Comparison of ENCODE assay signal across 1 cellular context in genomic region chr20:408843-409696, GRCh38.
TF ChIP-seq lines count a peak whose summit lies in the region.

No MANE protein-coding gene starts in this region.

TF ChIP-seq in HepG2, 621 proteins besides CTCF, POLR2A, EP300 and RAD21 (continued from another document and continues in another):
- peak; percentile 20; the same call in 1 of the 2 replicates for TF ChIP-seq PRDM10 (CRISPR knock-in tag; IDR thresholded peaks at IDR 0.05; ENCODE audit: low read depth)
- peak; percentile 59 for TF ChIP-seq ZNF687 (CRISPR knock-in tag; IDR thresholded peaks at IDR 0.05)
- no peak for TF ChIP-seq U2AF2 (IDR thresholded peaks at IDR 0.05; ENCODE audit: low read depth, low read length)
- peak; percentile 76; the same call in 1 of the 2 replicates for TF ChIP-seq ZNF607 (CRISPR knock-in tag; IDR thresholded peaks at IDR 0.05; ENCODE audit: borderline replicate concordance)
- no peak for TF ChIP-seq ZNF121 (CRISPR knock-in tag; IDR thresholded peaks at IDR 0.05)
- TF ChIP-seq RARA (CRISPR knock-in tag; IDR thresholded peaks at IDR 0.05), result no peak
- no peak for TF ChIP-seq ZFYVE20 (CRISPR knock-in tag; IDR thresholded peaks at IDR 0.05; ENCODE audit: borderline replicate concordance, low read depth)
- no peak for TF ChIP-seq HNRNPL (IDR thresholded peaks at IDR 0.05; ENCODE audit: low read depth, low read length)
- TF ChIP-seq THAP7 (CRISPR knock-in tag; IDR thresholded peaks at IDR 0.05), result 0 out of 2 replicates have a peak, but pooled peaks have one; percentile 19
- TF ChIP-seq ZNF350 (CRISPR knock-in tag; IDR thresholded peaks at IDR 0.05; ENCODE audit: borderline replicate concordance, low read depth), result no peak
- TF ChIP-seq SMAD9 (CRISPR knock-in tag; IDR thresholded peaks at IDR 0.05), result no peak
- no peak for TF ChIP-seq ZNF546 (CRISPR knock-in tag; conservative IDR thresholded peaks at IDR 0.05)
- TF ChIP-seq SPEN (CRISPR knock-in tag; IDR thresholded peaks at IDR 0.05; ENCODE audit: low read depth), result peak; percentile 19; the same call in 1 of the 2 replicates
- 0 out of 2 replicates have a peak, but pooled peaks have one; percentile 21 for TF ChIP-seq FLYWCH1 (CRISPR knock-in tag; IDR thresholded peaks at IDR 0.05)
- no peak for TF ChIP-seq ZNF552 (CRISPR knock-in tag; IDR thresholded peaks at IDR 0.05; ENCODE audit: borderline replicate concordance)
- TF ChIP-seq BRD4 (CRISPR knock-in tag; IDR thresholded peaks at IDR 0.05), result no peak; the same call in 1 of the 2 replicates
- no peak for TF ChIP-seq MZF1 (CRISPR knock-in tag; IDR thresholded peaks at IDR 0.05; ENCODE audit: borderline replicate concordance)
- TF ChIP-seq ZSCAN29 (CRISPR knock-in tag; conservative IDR thresholded peaks at IDR 0.05), result peak; percentile 90
- TF ChIP-seq ZNF24 (IDR thresholded peaks at IDR 0.05), result no peak
- no peak for TF ChIP-seq REL (CRISPR knock-in tag; conservative IDR thresholded peaks at IDR 0.05)
- 0 out of 2 replicates have a peak, but pooled peaks have one; percentile 32 for TF ChIP-seq GTF3A (CRISPR knock-in tag; conservative IDR thresholded peaks at IDR 0.05)
- no peak for TF ChIP-seq ZNF652 (CRISPR knock-in tag; IDR thresholded peaks at IDR 0.05; ENCODE audit: borderline replicate concordance, low read depth)
- TF ChIP-seq ZBTB37 (CRISPR knock-in tag; IDR thresholded peaks at IDR 0.05), result peak; percentile 46; the same call in 1 of the 2 replicates
- TF ChIP-seq HIC2 (CRISPR knock-in tag; IDR thresholded peaks at IDR 0.05; ENCODE audit: low read depth), result no peak
- TF ChIP-seq E2F2 (CRISPR knock-in tag; IDR thresholded peaks at IDR 0.05; ENCODE audit: borderline replicate concordance), result 0 out of 2 replicates have a peak, but pooled peaks have one; percentile 5
- no peak for TF ChIP-seq LBX2 (CRISPR knock-in tag; IDR thresholded peaks at IDR 0.05; ENCODE audit: borderline replicate concordance)
- no peak for TF ChIP-seq TFE3 (CRISPR knock-in tag; IDR thresholded peaks at IDR 0.05)
- TF ChIP-seq PCBP1 (IDR thresholded peaks at IDR 0.05; ENCODE audit: borderline replicate concordance, low read depth, low read length), result no peak
- no peak; the same call in 1 of the 2 replicates for TF ChIP-seq ZNF674 (CRISPR knock-in tag; IDR thresholded peaks at IDR 0.05; ENCODE audit: low read depth)
- TF ChIP-seq MEIS1 (CRISPR knock-in tag; IDR thresholded peaks at IDR 0.05; ENCODE audit: borderline replicate concordance), result no peak
- TF ChIP-seq SIN3A (IDR thresholded peaks at IDR 0.05; ENCODE audit: borderline replicate concordance, low read depth, low read length), result peak; percentile 48; the same call in 1 of the 2 replicates
- TF ChIP-seq ZNF329 (CRISPR knock-in tag; IDR thresholded peaks at IDR 0.05; ENCODE audit: low read depth), result 0 out of 2 replicates have a peak, but pooled peaks have one; percentile 37
- TF ChIP-seq TARDBP (CRISPR knock-in tag; IDR thresholded peaks at IDR 0.05), result 0 out of 2 replicates have a peak, but pooled peaks have one; percentile 6
- no peak for TF ChIP-seq ZMAT5 (CRISPR knock-in tag; IDR thresholded peaks at IDR 0.05; ENCODE audit: borderline replicate concordance, low read depth)
- 0 out of 2 replicates have a peak, but pooled peaks have one; percentile 24 for TF ChIP-seq ZSCAN22 (CRISPR knock-in tag; IDR thresholded peaks at IDR 0.05)
- no peak for TF ChIP-seq SMC3 (IDR thresholded peaks at IDR 0.05; ENCODE audit: low read length)
- TF ChIP-seq NFE2L1 (CRISPR knock-in tag; IDR thresholded peaks at IDR 0.05; ENCODE audit: borderline replicate concordance), result no peak
- no peak for TF ChIP-seq ZNF510 (CRISPR knock-in tag; IDR thresholded peaks at IDR 0.05; ENCODE audit: low read depth)
- no peak for TF ChIP-seq ZNF550 (CRISPR knock-in tag; IDR thresholded peaks at IDR 0.05; ENCODE audit: borderline replicate concordance)
- peak; percentile 22; the same call in 1 of the 2 replicates for TF ChIP-seq DNMT1 (CRISPR knock-in tag; IDR thresholded peaks at IDR 0.05)
- TF ChIP-seq FOXO4 (CRISPR knock-in tag; conservative IDR thresholded peaks at IDR 0.05), result 0 out of 2 replicates have a peak, but pooled peaks have one; percentile 81
- TF ChIP-seq SOX6 (IDR thresholded peaks at IDR 0.05), result no peak
- peak; percentile 48 for TF ChIP-seq SOX6 (CRISPR knock-in tag; IDR thresholded peaks at IDR 0.05)
- TF ChIP-seq ZNF264 (CRISPR knock-in tag; IDR thresholded peaks at IDR 0.05), result no peak
- no peak for TF ChIP-seq BRF2 (CRISPR knock-in tag; IDR thresholded peaks at IDR 0.05)
- TF ChIP-seq NFE2L2 (IDR thresholded peaks at IDR 0.05; ENCODE audit: low read length), result no peak
- TF ChIP-seq NFKBIZ (CRISPR knock-in tag; IDR thresholded peaks at IDR 0.05), result no peak
